In the genomic region with DNA sequence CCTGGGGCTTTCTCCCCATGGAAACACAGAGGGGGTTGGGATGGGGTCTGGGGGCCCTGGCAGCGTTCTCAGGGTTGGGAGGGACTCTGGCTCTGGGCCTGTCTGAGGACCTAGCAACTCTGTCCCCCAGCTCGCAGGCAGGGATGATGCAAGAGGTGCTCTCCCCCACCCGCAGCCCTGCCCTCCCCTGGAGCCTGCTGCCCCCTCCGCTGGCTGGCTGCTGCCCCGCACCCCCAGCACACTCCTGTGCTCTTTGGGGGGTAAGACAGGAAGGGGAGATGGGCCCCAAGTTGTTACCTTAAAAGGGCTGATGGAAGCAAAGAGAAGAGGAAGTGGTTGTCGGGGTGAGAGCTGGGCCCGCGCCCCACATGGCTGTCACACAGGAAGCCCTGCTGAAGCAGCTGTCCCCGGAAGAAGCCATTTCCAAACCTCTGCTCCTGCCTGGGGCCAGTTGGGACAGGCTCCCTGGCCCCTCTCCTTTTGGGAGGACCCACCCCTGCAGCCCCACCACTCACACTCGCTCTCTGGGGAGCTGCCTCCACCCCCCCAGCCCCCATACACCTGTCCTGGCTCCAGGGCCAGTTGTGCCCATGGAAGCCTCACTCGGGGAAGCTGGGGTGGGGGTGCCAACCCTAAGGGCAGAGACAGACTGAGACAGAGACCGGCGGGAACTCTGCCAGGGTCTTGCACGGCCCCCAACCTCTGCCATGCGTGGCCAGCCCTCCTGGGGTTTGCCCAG, we compare ENCODE assay signal across 8 cellular contexts. TPM values are rescaled to one million over a fixed set of nuclear protein-coding genes. Genes with fewer than 3 reads are reported as not detected.
DNase-seq lines count a peak whose midpoint lies in the region; ATAC-seq and TF ChIP-seq lines count a peak whose summit lies in the region.

No MANE protein-coding gene starts in this region.

- TF ChIP-seq CTCF in coronary artery (IDR thresholded peaks at IDR 0.05) = no peak

- H3K36me3 Mint-ChIP-seq in CD4-positive, CD25-positive, alpha-beta regulatory T cell = peaks cover 24% of the 10 kb centered on the region

- peak overlapping the region; percentile 83 for H3K4me3 ChIP-seq in CD4-positive, CD25-positive, alpha-beta regulatory T cell (ENCODE audit: low read depth, low read length)
- H3K4me3 ChIP-seq in coronary artery (peak overlapping the region; percentile 72), skin epidermis (peak overlapping the region; percentile 35 to 57 (median 45))

- peaks cover 51% of the 10 kb centered on the region for H3K4me1 ChIP-seq in CD4-positive, CD25-positive, alpha-beta regulatory T cell (ENCODE audit: control insufficient read depth, insufficient read depth, low read length, poor library complexity, severe bottlenecking)

- ATAC-seq in CD4-positive, CD25-positive, alpha-beta regulatory T cell (ENCODE audit: low read depth in 2 of 2) = peak; percentile 57 to 62
- ATAC-seq in HG02870 (IDR thresholded peaks at IDR 0.05; ENCODE audit: unreplicated experiment) (peak; percentile 28), GM18858 (IDR thresholded peaks at IDR 0.05; ENCODE audit: unreplicated experiment) (no peak)

- H3K4me3 Mint-ChIP-seq in CD4-positive, CD25-positive, alpha-beta regulatory T cell = peak overlapping the region; percentile 99 to 100 (median 99)

- peak overlapping the region; percentile 97 to 99 (median 98) for H3K27ac Mint-ChIP-seq in CD4-positive, CD25-positive, alpha-beta regulatory T cell

- no peaks in the 10 kb centered on the region for H3K9me3 Mint-ChIP-seq in CD4-positive, CD25-positive, alpha-beta regulatory T cell

- peak; percentile 71 to 98 (median 91) for DNase-seq in CD4-positive, CD25-positive, alpha-beta regulatory T cell
- DNase-seq in activated CD4-positive, CD25-positive, alpha-beta regulatory T cell treated with anti-CD3 and anti-CD28 coated beads, Interleukin-2, amount 50 U/mL, for 16 hours (ENCODE audit: low read depth, low spot score) = peak; percentile 55
- DNase-seq in coronary artery (ENCODE audit: low spot score) (no peak), GM03348 (ENCODE audit: low spot score) (no peak), OCI-M2 (lab: John Stamatoyannopoulos, UW; ENCODE audit: unreplicated experiment) (no peak)

- H3K27ac ChIP-seq in CD4-positive, CD25-positive, alpha-beta regulatory T cell (ENCODE audit: insufficient read depth, low read length, poor library complexity, severe bottlenecking) = peak overlapping the region; percentile 90
- H3K27ac ChIP-seq in coronary artery = peak overlapping the region in 1 of 2 donors; percentile 89
- peak overlapping the region in 20 of 21 experiments; percentile 22 to 98 (median 85) for H3K27ac ChIP-seq in skin epidermis

- peaks cover 7% of the 10 kb centered on the region for H3K27me3 Mint-ChIP-seq in CD4-positive, CD25-positive, alpha-beta regulatory T cell

- H3K36me3 ChIP-seq in CD4-positive, CD25-positive, alpha-beta regulatory T cell (ENCODE audit: control insufficient read depth, insufficient read depth, low read length) = peaks cover 22% of the 10 kb centered on the region

- H3K9me3 ChIP-seq in CD4-positive, CD25-positive, alpha-beta regulatory T cell (ENCODE audit: control insufficient read depth in 2 of 2, low read length in 2 of 2) = no peaks in the 10 kb centered on the region

- peaks cover 4 to 36% (median 19%) of the 10 kb centered on the region in 4 donors for H3K4me1 Mint-ChIP-seq in CD4-positive, CD25-positive, alpha-beta regulatory T cell

- H3K27me3 ChIP-seq in CD4-positive, CD25-positive, alpha-beta regulatory T cell (ENCODE audit: control insufficient read depth, insufficient read depth, low read length) = no peaks in the 10 kb centered on the region

RNA-seq across cellular contexts. Expression of a gene that starts 2.5 kb away (rescaled TPM):
- total RNA-seq in CD4-positive, CD25-positive, alpha-beta regulatory T cell = 850 TPM
- polyA plus RNA-seq in CD4-positive, CD25-positive, alpha-beta regulatory T cell = 1,000 to 10,000 TPM; 1,269 to 1,770 (median 1,540) TPM

RNA-seq across cellular contexts. Expression of a gene that starts 7.6 kb away (rescaled TPM):
- 58.2 TPM for total RNA-seq in CD4-positive, CD25-positive, alpha-beta regulatory T cell
- 100 to 1,000 TPM; 163 to 225 (median 191) TPM for polyA plus RNA-seq in CD4-positive, CD25-positive, alpha-beta regulatory T cell

RNA-seq across cellular contexts. Expression of a gene that starts 7.8 kb away (rescaled TPM):
- 50.3 TPM for total RNA-seq in CD4-positive, CD25-positive, alpha-beta regulatory T cell
- polyA plus RNA-seq in CD4-positive, CD25-positive, alpha-beta regulatory T cell = 100 to 1,000 TPM in 3 of 4 donors, 10 to 100 TPM in 1; 56.8 to 136 (median 102) TPM

RNA-seq across cellular contexts. Expression of a gene that starts 13.2 kb away (rescaled TPM):
- 19.3 TPM for total RNA-seq in CD4-positive, CD25-positive, alpha-beta regulatory T cell
- polyA plus RNA-seq in CD4-positive, CD25-positive, alpha-beta regulatory T cell = 1 to 10 TPM in 1 of 4 donors, under 1 TPM in 2, not detected in 1; 0.71 to 1.5 (median 0.91) TPM

Comparison
In these comparisons a context has a peak if more than half of its experiments do, and no peak if none do; other contexts are left out.
1. DNase-seq: peak in CD4-positive, CD25-positive, alpha-beta regulatory T cell (3 of 3) and activated CD4-positive, CD25-positive, alpha-beta regulatory T cell treated with anti-CD3 and anti-CD28 coated beads, Interleukin-2, amount 50 U/mL, for 16 hours (single experiment); none in coronary artery (single experiment), GM03348 (single experiment) and OCI-M2 (single experiment).
2. Peak in every context shown above with its lines, with median percentiles within 50 percentile points of each other: H3K4me3 ChIP-seq.